2 cellular contexts compared by ENCODE assay signal in genomic region chr7:330554-331230, GRCh38.
TF ChIP-seq lines count a peak whose summit lies in the region.

No MANE protein-coding gene starts in this region.

TF ChIP-seq in H1, 55 proteins besides CTCF, POLR2A, EP300 and RAD21 (continued from another document):
- TF ChIP-seq SIX5 (IDR thresholded peaks at IDR 0.05; ENCODE audit: low read depth, low read length), result no peak
- TF ChIP-seq ATF3 (IDR thresholded peaks at IDR 0.05; ENCODE audit: insufficient read depth, low read depth, low read length), result no peak
- no peak for TF ChIP-seq PHF8 (conservative IDR thresholded peaks at IDR 0.05; ENCODE audit: low read depth, low read length)
- TF ChIP-seq TAF7 (optimal IDR thresholded peaks at IDR 0.05; ENCODE audit: borderline replicate concordance, low read depth, low read length), result no peak
- TF ChIP-seq GTF2F1 (IDR thresholded peaks at IDR 0.05; ENCODE audit: borderline replicate concordance, low read depth, low read length), result no peak
- no peak for TF ChIP-seq SRF (IDR thresholded peaks at IDR 0.05; ENCODE audit: low read depth, low read length)
- no peak for TF ChIP-seq RXRA (IDR thresholded peaks at IDR 0.05; ENCODE audit: insufficient read depth, low read depth, low read length)
- TF ChIP-seq BCL11A (IDR thresholded peaks at IDR 0.05; ENCODE audit: low read depth in 2 of 2, low read length in 2 of 2), result no peak
- no peak for TF ChIP-seq MAFK (IDR thresholded peaks at IDR 0.05; ENCODE audit: low read depth, low read length)
- no peak for TF ChIP-seq HDAC6 (IDR thresholded peaks at IDR 0.05; ENCODE audit: low read depth, low read length)
- TF ChIP-seq SAP30 (IDR thresholded peaks at IDR 0.05; ENCODE audit: insufficient read depth, insufficient replicate concordance, low read length), result no peak
- TF ChIP-seq POU5F1 (IDR thresholded peaks at IDR 0.05; ENCODE audit: low read depth, low read length), result no peak
TF ChIP-seq in H1: peak in this region for 0.

TF ChIP-seq in SK-N-SH treated with all-trans-retinoic acid at 6 μM for 48 hours, 23 proteins besides CTCF, POLR2A, EP300 and RAD21 (continued from another document):
- TF ChIP-seq POU6F1 (CRISPR knock-in tag; IDR thresholded peaks at IDR 0.05; ENCODE audit: borderline replicate concordance, low read depth) (no peak), ISL1 (CRISPR knock-in tag; IDR thresholded peaks at IDR 0.05) (no peak), TCF4 (CRISPR knock-in tag; IDR thresholded peaks at IDR 0.05; ENCODE audit: borderline replicate concordance) (no peak), ARNTL (CRISPR knock-in tag; IDR thresholded peaks at IDR 0.05; ENCODE audit: borderline replicate concordance, low read depth) (no peak), ZFP3 (CRISPR knock-in tag; IDR thresholded peaks at IDR 0.05) (no peak), TOX (CRISPR knock-in tag; IDR thresholded peaks at IDR 0.05; ENCODE audit: borderline replicate concordance) (no peak), CSRNP3 (CRISPR knock-in tag; IDR thresholded peaks at IDR 0.05) (no peak), CREB5 (CRISPR knock-in tag; IDR thresholded peaks at IDR 0.05; ENCODE audit: low read depth) (no peak), PATZ1 (CRISPR knock-in tag; IDR thresholded peaks at IDR 0.05; ENCODE audit: borderline replicate concordance) (no peak), RARB (CRISPR knock-in tag; IDR thresholded peaks at IDR 0.05) (no peak), ZC3H10 (CRISPR knock-in tag; IDR thresholded peaks at IDR 0.05) (no peak)
TF ChIP-seq in SK-N-SH treated with all-trans-retinoic acid at 6 μM for 48 hours: peak in this region for 0.
